ENCODE assay signal across 8 cellular contexts in genomic region chr2:108447947-108448677, GRCh38. TPM values are rescaled to one million over a fixed set of nuclear protein-coding genes. Genes with fewer than 3 reads are reported as not detected.
DNase-seq lines count a peak whose midpoint lies in the region; ATAC-seq and TF ChIP-seq lines count a peak whose summit lies in the region.

No MANE protein-coding gene starts in this region.

- H3K27me3 Mint-ChIP-seq in activated T-cell treated with anti-CD3 and anti-CD28 coated beads, Interleukin-2, amount 50 U/mL, for 24 hours, result no peaks in the 10 kb centered on the region

- ATAC-seq in psoas muscle, result no peak

- CTCF ChIA-PET in RWPE1 (lab: Yijun Ruan, JAX), result no interaction called here

- no peaks in the 10 kb centered on the region for H3K27me3 ChIP-seq in psoas muscle (ENCODE audit: insufficient read depth in 3 of 3, low read length in 2 of 3)

- H3K27ac Mint-ChIP-seq in activated T-cell treated with anti-CD3 and anti-CD28 coated beads, Interleukin-2, amount 50 U/mL, for 24 hours, result peak overlapping the region; percentile 93

- H3K4me3 Mint-ChIP-seq in activated T-cell treated with anti-CD3 and anti-CD28 coated beads, Interleukin-2, amount 50 U/mL, for 24 hours, result peak overlapping the region; percentile 90

- peaks cover 38% of the 10 kb centered on the region for H3K4me1 Mint-ChIP-seq in activated T-cell treated with anti-CD3 and anti-CD28 coated beads, Interleukin-2, amount 50 U/mL, for 24 hours (ENCODE audit: low read depth)

- POLR2A ChIA-PET in RWPE1 (lab: Yijun Ruan, JAX; ENCODE audit: low non-redundant PET), result no interaction called here

- peaks cover 43% of the 10 kb centered on the region for H3K36me3 Mint-ChIP-seq in activated T-cell treated with anti-CD3 and anti-CD28 coated beads, Interleukin-2, amount 50 U/mL, for 24 hours (ENCODE audit: low read depth)

- intact Hi-C loops in psoas muscle (cut with DNase I), result loop anchor here (5.0 to 10.0 kb wide), 2 partner anchors 134 to 137 kb away; no protein-coding TSS in a partner anchor

- H3K4me1 ChIP-seq in psoas muscle, result peaks cover 4% of the 10 kb centered on the region

- H3K27ac ChIP-seq in RWPE1, result peak overlapping the region; percentile 81
- H3K27ac ChIP-seq in psoas muscle, result peak overlapping the region; percentile 81

- peak overlapping the region; percentile 99 for H3K4me3 ChIP-seq in fibroblast of mammary gland (ENCODE audit: control insufficient read depth, low read depth, low read length)
- peak overlapping the region; percentile 95 for H3K4me3 ChIP-seq in psoas muscle

- no peak for TF ChIP-seq CTCF in RWPE1 (conservative IDR thresholded peaks at IDR 0.05; ENCODE audit: low read depth)
- TF ChIP-seq CTCF in fibroblast of mammary gland (conservative IDR thresholded peaks at IDR 0.05; ENCODE audit: control insufficient read depth, insufficient read depth, low read depth, low read length), result no peak
- TF ChIP-seq CTCF in psoas muscle (IDR thresholded peaks at IDR 0.05), result no peak

- no peak for DNase-seq in activated T-cell treated with anti-CD3 and anti-CD28 coated beads, Interleukin-2, amount 50 U/mL, for 24 hours
- DNase-seq in activated T-cell treated with anti-CD3 and anti-CD28 coated beads, Interleukin-2, amount 50 U/mL, for 1 hour, result no peak
- DNase-seq in RWPE1 (ENCODE audit: low spot score) (no peak), fibroblast of mammary gland (ENCODE audit: low read depth) (no peak), psoas muscle (no peak), HT-29 (ENCODE audit: low spot score) (no peak), GM03348 (ENCODE audit: low spot score) (no peak), NCI-H774 (lab: John Stamatoyannopoulos, UW) (no peak)

- 44 to 52% (median 47%) methylated on average over 21 to 23 of the region's 23 CpGs for WGBS in psoas muscle, 3 donors

- H3K9me3 ChIP-seq in psoas muscle, result no peaks in the 10 kb centered on the region

- peaks cover 0 to 24% of the 10 kb centered on the region in 2 donors for H3K36me3 ChIP-seq in psoas muscle (ENCODE audit: insufficient read depth in 1 of 2, low read depth in 1 of 2)

- no peaks in the 10 kb centered on the region for H3K9me3 Mint-ChIP-seq in activated T-cell treated with anti-CD3 and anti-CD28 coated beads, Interleukin-2, amount 50 U/mL, for 24 hours

RNA-seq across cellular contexts. Expression of gene GCC2, which starts 0.9 kb away (rescaled TPM):
- 10 to 100 TPM; 18.0 to 24.0 (median 21.5) TPM for total RNA-seq in psoas muscle
- 10 to 100 TPM in 1 of 3 donors, 1 to 10 TPM in 2; 4.8 to 16.4 (median 4.9) TPM for polyA plus RNA-seq in psoas muscle
- total RNA-seq in HT-29 (2014; rRNA removed; shearing (Covaris generic)), result 12.7 and 16.6 TPM in 2 replicates
